ENCODE assay signal across 2 cellular contexts in the genomic region with DNA sequence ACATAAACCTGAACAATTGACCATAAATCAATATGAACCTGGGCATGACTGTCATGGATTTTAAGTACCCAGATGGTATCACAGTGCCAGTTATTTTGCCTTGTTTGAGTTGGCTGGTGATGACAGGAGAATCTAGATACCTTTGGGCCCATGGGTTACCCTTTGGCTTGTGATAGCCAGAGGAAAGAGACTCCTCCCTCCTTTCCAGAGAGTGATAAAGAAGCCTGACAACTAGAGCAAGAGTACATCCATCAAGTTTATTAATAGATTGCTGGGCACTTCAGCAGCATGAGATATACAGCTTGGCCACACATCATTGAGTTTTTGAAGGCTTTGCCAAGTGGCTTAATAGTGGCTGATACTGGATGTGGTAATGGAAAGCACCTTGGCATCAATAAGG.
A peak's percentile ranks its signal among the peaks of the same experiment; 100 is the strongest.
TF ChIP-seq lines count a peak whose summit lies in the region.

No MANE protein-coding gene starts in this region.

TF ChIP-seq in liver, 16 proteins besides CTCF, POLR2A, EP300 and RAD21 (continued from another document):
- TF ChIP-seq, protein P1, sequence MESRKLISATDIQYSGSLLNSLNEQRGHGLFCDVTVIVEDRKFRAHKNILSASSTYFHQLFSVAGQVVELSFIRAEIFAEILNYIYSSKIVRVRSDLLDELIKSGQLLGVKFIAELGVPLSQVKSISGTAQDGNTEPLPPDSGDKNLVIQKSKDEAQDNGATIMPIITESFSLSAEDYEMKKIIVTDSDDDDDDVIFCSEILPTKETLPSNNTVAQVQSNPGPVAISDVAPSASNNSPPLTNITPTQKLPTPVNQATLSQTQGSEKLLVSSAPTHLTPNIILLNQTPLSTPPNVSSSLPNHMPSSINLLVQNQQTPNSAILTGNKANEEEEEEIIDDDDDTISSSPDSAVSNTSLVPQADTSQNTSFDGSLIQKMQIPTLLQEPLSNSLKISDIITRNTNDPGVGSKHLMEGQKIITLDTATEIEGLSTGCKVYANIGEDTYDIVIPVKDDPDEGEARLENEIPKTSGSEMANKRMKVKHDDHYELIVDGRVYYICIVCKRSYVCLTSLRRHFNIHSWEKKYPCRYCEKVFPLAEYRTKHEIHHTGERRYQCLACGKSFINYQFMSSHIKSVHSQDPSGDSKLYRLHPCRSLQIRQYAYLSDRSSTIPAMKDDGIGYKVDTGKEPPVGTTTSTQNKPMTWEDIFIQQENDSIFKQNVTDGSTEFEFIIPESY (IDR thresholded peaks at IDR 0.05), result peak; percentile 69
- peak; percentile 49 for TF ChIP-seq TAF1 (conservative IDR thresholded peaks at IDR 0.05)
- TF ChIP-seq EGR1 (IDR thresholded peaks at IDR 0.05; ENCODE audit: low read depth in 2 of 2), result no peak
- TF ChIP-seq JUND (IDR thresholded peaks at IDR 0.05), result peak; percentile 56 to 74
- TF ChIP-seq SP1 (IDR thresholded peaks at IDR 0.05), result peak; percentile 83
- TF ChIP-seq NR2F2 (IDR thresholded peaks at IDR 0.05), result no peak
- TF ChIP-seq, protein P2, sequence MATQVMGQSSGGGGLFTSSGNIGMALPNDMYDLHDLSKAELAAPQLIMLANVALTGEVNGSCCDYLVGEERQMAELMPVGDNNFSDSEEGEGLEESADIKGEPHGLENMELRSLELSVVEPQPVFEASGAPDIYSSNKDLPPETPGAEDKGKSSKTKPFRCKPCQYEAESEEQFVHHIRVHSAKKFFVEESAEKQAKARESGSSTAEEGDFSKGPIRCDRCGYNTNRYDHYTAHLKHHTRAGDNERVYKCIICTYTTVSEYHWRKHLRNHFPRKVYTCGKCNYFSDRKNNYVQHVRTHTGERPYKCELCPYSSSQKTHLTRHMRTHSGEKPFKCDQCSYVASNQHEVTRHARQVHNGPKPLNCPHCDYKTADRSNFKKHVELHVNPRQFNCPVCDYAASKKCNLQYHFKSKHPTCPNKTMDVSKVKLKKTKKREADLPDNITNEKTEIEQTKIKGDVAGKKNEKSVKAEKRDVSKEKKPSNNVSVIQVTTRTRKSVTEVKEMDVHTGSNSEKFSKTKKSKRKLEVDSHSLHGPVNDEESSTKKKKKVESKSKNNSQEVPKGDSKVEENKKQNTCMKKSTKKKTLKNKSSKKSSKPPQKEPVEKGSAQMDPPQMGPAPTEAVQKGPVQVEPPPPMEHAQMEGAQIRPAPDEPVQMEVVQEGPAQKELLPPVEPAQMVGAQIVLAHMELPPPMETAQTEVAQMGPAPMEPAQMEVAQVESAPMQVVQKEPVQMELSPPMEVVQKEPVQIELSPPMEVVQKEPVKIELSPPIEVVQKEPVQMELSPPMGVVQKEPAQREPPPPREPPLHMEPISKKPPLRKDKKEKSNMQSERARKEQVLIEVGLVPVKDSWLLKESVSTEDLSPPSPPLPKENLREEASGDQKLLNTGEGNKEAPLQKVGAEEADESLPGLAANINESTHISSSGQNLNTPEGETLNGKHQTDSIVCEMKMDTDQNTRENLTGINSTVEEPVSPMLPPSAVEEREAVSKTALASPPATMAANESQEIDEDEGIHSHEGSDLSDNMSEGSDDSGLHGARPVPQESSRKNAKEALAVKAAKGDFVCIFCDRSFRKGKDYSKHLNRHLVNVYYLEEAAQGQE (IDR thresholded peaks at IDR 0.05), result peak; percentile 52
- no peak for TF ChIP-seq GABPA (IDR thresholded peaks at IDR 0.05 in 1 of 2, conservative IDR thresholded peaks at IDR 0.05 in 1 of 2)
- TF ChIP-seq RXRA (IDR thresholded peaks at IDR 0.05), result peak; percentile 67 to 83
- TF ChIP-seq HNF4A (conservative IDR thresholded peaks at IDR 0.05), result peak; percentile 88 to 93
- peak; percentile 66 for TF ChIP-seq HNF4G (IDR thresholded peaks at IDR 0.05)
- peak; percentile 34 for TF ChIP-seq FOXA1 (IDR thresholded peaks at IDR 0.05)
- TF ChIP-seq, protein P3, sequence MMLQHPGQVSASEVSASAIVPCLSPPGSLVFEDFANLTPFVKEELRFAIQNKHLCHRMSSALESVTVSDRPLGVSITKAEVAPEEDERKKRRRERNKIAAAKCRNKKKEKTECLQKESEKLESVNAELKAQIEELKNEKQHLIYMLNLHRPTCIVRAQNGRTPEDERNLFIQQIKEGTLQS (IDR thresholded peaks at IDR 0.05), result peak; percentile 42

TF ChIP-seq in HepG2, 621 proteins besides CTCF, POLR2A, EP300 and RAD21 (continued from another document):
- TF ChIP-seq, protein P4, sequence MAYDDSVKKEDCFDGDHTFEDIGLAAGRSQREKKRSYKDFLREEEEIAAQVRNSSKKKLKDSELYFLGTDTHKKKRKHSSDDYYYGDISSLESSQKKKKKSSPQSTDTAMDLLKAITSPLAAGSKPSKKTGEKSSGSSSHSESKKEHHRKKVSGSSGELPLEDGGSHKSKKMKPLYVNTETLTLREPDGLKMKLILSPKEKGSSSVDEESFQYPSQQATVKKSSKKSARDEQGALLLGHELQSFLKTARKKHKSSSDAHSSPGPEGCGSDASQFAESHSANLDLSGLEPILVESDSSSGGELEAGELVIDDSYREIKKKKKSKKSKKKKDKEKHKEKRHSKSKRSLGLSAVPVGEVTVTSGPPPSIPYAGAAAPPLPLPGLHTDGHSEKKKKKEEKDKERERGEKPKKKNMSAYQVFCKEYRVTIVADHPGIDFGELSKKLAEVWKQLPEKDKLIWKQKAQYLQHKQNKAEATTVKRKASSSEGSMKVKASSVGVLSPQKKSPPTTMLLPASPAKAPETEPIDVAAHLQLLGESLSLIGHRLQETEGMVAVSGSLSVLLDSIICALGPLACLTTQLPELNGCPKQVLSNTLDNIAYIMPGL (CRISPR knock-in tag; IDR thresholded peaks at IDR 0.05; ENCODE audit: borderline replicate concordance in 1 of 2, low read depth in 1 of 2), result no peak
- no peak for TF ChIP-seq ZIK1 (CRISPR knock-in tag; IDR thresholded peaks at IDR 0.05; ENCODE audit: borderline replicate concordance, low read depth)
